25 cellular contexts compared by ENCODE assay signal in the genomic region with DNA sequence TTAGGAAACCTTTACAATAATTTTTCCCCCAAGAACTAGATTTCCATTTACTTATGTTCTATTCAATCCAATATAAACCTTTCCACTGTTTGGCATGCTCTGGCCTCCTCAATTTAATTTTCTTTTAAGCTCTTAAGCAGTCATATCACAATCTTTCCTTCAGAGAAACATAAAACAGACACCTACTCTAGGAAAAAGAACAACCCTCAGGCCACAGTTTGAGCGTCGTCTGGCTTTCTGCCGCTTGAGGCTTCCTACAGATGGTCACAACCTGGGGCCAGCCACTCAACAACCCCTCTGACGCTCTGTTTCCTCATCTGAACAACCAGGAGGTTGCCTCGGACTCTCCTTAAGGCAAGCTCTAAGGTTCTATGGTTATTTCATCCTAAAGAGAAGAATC.
"Had no signal": no experiment of that assay in that cellular context is flagged by ENCODE, and none has a peak within 500 bp of the region (broad histone marks: within the 10 kb centered on the region; RNA-seq: fewer than 3 reads in every experiment).

No MANE protein-coding gene starts in this region.

- H3K9me3 ChIP-seq: adrenal gland, breast epithelium, MG63, Peyer's patch, SJCRH30 had no signal

- H3K27ac ChIP-seq: adrenal gland, breast epithelium, Peyer's patch, RWPE1, SJCRH30, WERI-Rb-1 had no signal

- H3K4me3 Mint-ChIP-seq: activated CD4-positive, alpha-beta memory T cell treated with anti-CD3 and anti-CD28 coated beads, Interleukin-2, amount 10 ng/mL, durations not matched to agents 7 days and 5 days; activated CD4-positive, alpha-beta T cell treated with anti-CD3 and anti-CD28 coated beads for 36 hours; activated naive CD8-positive, alpha-beta T cell treated with anti-CD3 and anti-CD28 coated beads, Interleukin-2, amount 10 ng/mL, durations not matched to agents 7 days and 5 days had no signal

- H3K27me3 ChIP-seq: adrenal gland, breast epithelium, MG63, Peyer's patch, SJCRH30 had no signal

- H3K27me3 Mint-ChIP-seq: activated CD4-positive, alpha-beta memory T cell treated with anti-CD3 and anti-CD28 coated beads, Interleukin-2, amount 10 ng/mL, durations not matched to agents 7 days and 5 days; activated CD4-positive, alpha-beta T cell treated with anti-CD3 and anti-CD28 coated beads for 36 hours had no signal

- H3K36me3 Mint-ChIP-seq: activated naive CD8-positive, alpha-beta T cell treated with anti-CD3 and anti-CD28 coated beads, Interleukin-2, amount 10 ng/mL, durations not matched to agents 7 days and 5 days had no signal

- ATAC-seq: activated CD4-positive, alpha-beta T cell treated with anti-CD3 and anti-CD28 coated beads for 36 hours had no signal

- DNase-seq: activated CD4-positive, alpha-beta memory T cell treated with anti-CD3 and anti-CD28 coated beads, Interleukin-2, amount 10 ng/mL, durations not matched to agents 7 days and 5 days; activated CD4-positive, alpha-beta T cell treated with anti-CD3 and anti-CD28 coated beads for 36 hours; activated CD4-positive, alpha-beta T cell treated with anti-CD3 and anti-CD28 coated beads, Interleukin-2, amount 50 U/mL, for 1 hour; activated naive CD4-positive, alpha-beta T cell treated with anti-CD3 and anti-CD28 coated beads, Interleukin-2, amount 50 U/mL, for 16 hours; activated naive CD8-positive, alpha-beta T cell treated with anti-CD3 and anti-CD28 coated beads, Interleukin-2, amount 10 ng/mL, durations not matched to agents 7 days and 5 days; activated T-cell treated with anti-CD3 and anti-CD28 coated beads for 4 hours; aorta; caudate nucleus; MG63; NCI-H1105; NCI-H1436; NCI-H1694 treated with DMSO at 0.1 percent for 48 hours; NCI-H2029 treated with DMSO at 0.1 percent for 48 hours; NCI-H510A treated with DMSO at 0.1 percent for 48 hours; NCI-H69; NK-92 treated with Interleukin-12 subunit alpha and Interleukin-12 subunit beta, amount 100 ng/mL, for 24 hours; Right ventricle myocardium superior; SJCRH30; T-helper 2 cell; T1000; WERI-Rb-1 had no signal

- H3K4me1 ChIP-seq: breast epithelium, SJCRH30 had no signal

- H3K27ac Mint-ChIP-seq: activated CD4-positive, alpha-beta memory T cell treated with anti-CD3 and anti-CD28 coated beads, Interleukin-2, amount 10 ng/mL, durations not matched to agents 7 days and 5 days; activated CD4-positive, alpha-beta T cell treated with anti-CD3 and anti-CD28 coated beads for 36 hours; activated naive CD8-positive, alpha-beta T cell treated with anti-CD3 and anti-CD28 coated beads, Interleukin-2, amount 10 ng/mL, durations not matched to agents 7 days and 5 days had no signal

- H3K9me3 Mint-ChIP-seq: activated CD4-positive, alpha-beta memory T cell treated with anti-CD3 and anti-CD28 coated beads, Interleukin-2, amount 10 ng/mL, durations not matched to agents 7 days and 5 days; activated naive CD8-positive, alpha-beta T cell treated with anti-CD3 and anti-CD28 coated beads, Interleukin-2, amount 10 ng/mL, durations not matched to agents 7 days and 5 days had no signal
